In genomic region chr7:133746847-133747246, GRCh38 we compare ENCODE assay signal across 16 cellular contexts.
"Had no signal": no experiment of that assay in that cellular context is flagged by ENCODE, and none has a peak within 500 bp of the region (broad histone marks: within the 10 kb centered on the region; RNA-seq: fewer than 3 reads in every experiment).

No MANE protein-coding gene starts in this region.

- H3K4me1 ChIP-seq: esophagus squamous epithelium, uterus had no signal

- DNase-seq: activated CD4-positive, alpha-beta T cell treated with anti-CD3 and anti-CD28 coated beads for 48 hours; activated CD8-positive, alpha-beta memory T cell treated with anti-CD3 and anti-CD28 coated beads, Interleukin-2, amount 50 U/mL, for 4 hours; activated CD8-positive, alpha-beta T cell treated with anti-CD3 and anti-CD28 coated beads for 36 hours; activated effector memory CD4-positive, alpha-beta T cell treated with anti-CD3 and anti-CD28 coated beads, Interleukin-2, amount 50 U/mL, for 16 hours; activated T-cell treated with anti-CD3 and anti-CD28 coated beads, Interleukin-2, amount 50 U/mL, for 48 hours; cortex of kidney; effector CD4-positive, alpha-beta T cell; esophagus squamous epithelium; naive B cell; ovary; stimulated activated CD4-positive, alpha-beta T cell treated with anti-CD3 and anti-CD28 coated beads, Interleukin-2, amount 100 ng/mL, for 48 hours; T-helper 17 cell; uterus had no signal

- H3K27ac ChIP-seq: esophagus squamous epithelium, ovary, uterus had no signal

- ATAC-seq: activated CD8-positive, alpha-beta T cell treated with anti-CD3 and anti-CD28 coated beads for 36 hours; activated naive CD4-positive, alpha-beta T cell treated with anti-CD3 and anti-CD28 coated beads, Interleukin-2, amount 50 U/mL, for 72 hours; stimulated activated memory B cell treated with anti-CD40 and anti-IgM and Interleukin-4, amounts not matched to agents 10 μg/mL and 1 μg/mL and 100 μg/mL, for 72 hours; T-helper 17 cell had no signal

- H3K9me3 ChIP-seq: esophagus squamous epithelium, ovary, uterus had no signal

- H3K4me1 Mint-ChIP-seq: stimulated activated memory B cell treated with anti-CD40 and anti-IgM and Interleukin-4, amounts not matched to agents 10 μg/mL and 1 μg/mL and 100 μg/mL, for 72 hours had no signal

- H3K36me3 ChIP-seq: esophagus squamous epithelium, ovary, uterus had no signal

- H3K4me3 Mint-ChIP-seq: activated CD8-positive, alpha-beta T cell treated with anti-CD3 and anti-CD28 coated beads for 36 hours; brain; naive B cell; stimulated activated memory B cell treated with anti-CD40 and anti-IgM and Interleukin-4, amounts not matched to agents 10 μg/mL and 1 μg/mL and 100 μg/mL, for 72 hours; T-helper 17 cell had no signal

- H3K27me3 Mint-ChIP-seq: activated CD8-positive, alpha-beta T cell treated with anti-CD3 and anti-CD28 coated beads for 36 hours; brain; naive B cell; stimulated activated memory B cell treated with anti-CD40 and anti-IgM and Interleukin-4, amounts not matched to agents 10 μg/mL and 1 μg/mL and 100 μg/mL, for 72 hours; T-helper 17 cell had no signal

- H3K36me3 Mint-ChIP-seq: activated naive CD4-positive, alpha-beta T cell treated with anti-CD3 and anti-CD28 coated beads, Interleukin-2, amount 50 U/mL, for 72 hours; brain; naive B cell; stimulated activated memory B cell treated with anti-CD40 and anti-IgM and Interleukin-4, amounts not matched to agents 10 μg/mL and 1 μg/mL and 100 μg/mL, for 72 hours had no signal

- H3K4me3 ChIP-seq: esophagus squamous epithelium, ovary, uterus had no signal

- H3K27ac Mint-ChIP-seq: activated CD8-positive, alpha-beta T cell treated with anti-CD3 and anti-CD28 coated beads for 36 hours; activated naive CD4-positive, alpha-beta T cell treated with anti-CD3 and anti-CD28 coated beads, Interleukin-2, amount 50 U/mL, for 72 hours; brain; naive B cell; stimulated activated memory B cell treated with anti-CD40 and anti-IgM and Interleukin-4, amounts not matched to agents 10 μg/mL and 1 μg/mL and 100 μg/mL, for 72 hours; T-helper 17 cell had no signal

- H3K27me3 ChIP-seq: esophagus squamous epithelium, ovary, uterus had no signal

- H3K9me3 Mint-ChIP-seq: activated CD8-positive, alpha-beta T cell treated with anti-CD3 and anti-CD28 coated beads for 36 hours; activated naive CD4-positive, alpha-beta T cell treated with anti-CD3 and anti-CD28 coated beads, Interleukin-2, amount 50 U/mL, for 72 hours; brain; naive B cell; stimulated activated memory B cell treated with anti-CD40 and anti-IgM and Interleukin-4, amounts not matched to agents 10 μg/mL and 1 μg/mL and 100 μg/mL, for 72 hours had no signal
